ENCODE assay signal across 8 cellular contexts in genomic region chr2:102020596-102021170, GRCh38. TPM values are rescaled to one million over a fixed set of nuclear protein-coding genes. Genes with fewer than 3 reads are reported as not detected.
DNase-seq lines count a peak whose midpoint lies in the region; ATAC-seq and TF ChIP-seq lines count a peak whose summit lies in the region.

No MANE protein-coding gene starts in this region.

- peaks cover 18% of the 10 kb centered on the region for H3K4me1 Mint-ChIP-seq in MCF 10A (ENCODE audit: insufficient read depth, unreplicated experiment)

- no peaks in the 10 kb centered on the region for H3K9me3 Mint-ChIP-seq in MCF 10A (ENCODE audit: unreplicated experiment)

- TF ChIP-seq CTCF in GM10266 (IDR thresholded peaks at IDR 0.05; ENCODE audit: control insufficient read depth, insufficient read depth, low read depth, missing control alignments) (peak; percentile 93), WI38 (IDR thresholded peaks at IDR 0.05; ENCODE audit: low read depth, low read length) (peak; percentile 92), MCF 10A (IDR thresholded peaks at IDR 0.05; ENCODE audit: unreplicated experiment) (peak; percentile 98)

- no peaks in the 10 kb centered on the region for H3K36me3 Mint-ChIP-seq in MCF 10A (ENCODE audit: insufficient read depth, unreplicated experiment)

- ATAC-seq in HG02588 (IDR thresholded peaks at IDR 0.05; ENCODE audit: unreplicated experiment), result peak; percentile 50
- ATAC-seq in HG03521 (IDR thresholded peaks at IDR 0.05; ENCODE audit: unreplicated experiment), result no peak

- no peak overlapping the region for H3K4me3 ChIP-seq in WI38 (ENCODE audit: low read depth, low read length)

- POLR2A ChIA-PET in MCF 10A (lab: Yijun Ruan, JAX), result interaction anchor here (0.6 to 1.8 kb wide), 8 partner anchors 9 to 422 kb away, joined by 3 to 25 read pairs (median 4); no protein-coding TSS in a partner anchor

- no TSS peak for BruUV-seq in MCF 10A (replicated peaks; lab: Mats Ljungman, UMichigan)

- CTCF ChIA-PET in MCF 10A (lab: Yijun Ruan, JAX), result interaction anchor here (0.6 to 4.2 kb wide), 81 partner anchors 8 to 447 kb away, joined by 3 to 115 read pairs (median 4); partner anchors contain the start of genes IL18R1 and IL1R1

- intact Hi-C loops in MCF 10A (cut with micrococcal nuclease), result loop anchor here (1.0 to 2.0 kb wide), 4 partner anchors 146 to 422 kb away; partner anchors contain the start of gene IL18R1

- no peak overlapping the region for H3K27ac Mint-ChIP-seq in MCF 10A (ENCODE audit: low read depth, unreplicated experiment)

- H3K27me3 Mint-ChIP-seq in MCF 10A (ENCODE audit: insufficient read depth, unreplicated experiment), result no peaks in the 10 kb centered on the region

- DNase-seq in GM10266 (ENCODE audit: extremely low spot score) (peak; percentile 78), NCI-H1694 treated with DMSO at 0.1 percent for 48 hours (lab: John Stamatoyannopoulos, UW) (peak; percentile 16), MCF 10A (ENCODE audit: unreplicated experiment) (peak; percentile 84), inferior parietal cortex (ENCODE audit: extremely low spot score) (peak; percentile 86)
- DNase-seq in stimulated activated CD4-positive, alpha-beta T cell treated with anti-CD3 and anti-CD28 coated beads, Interleukin-12 subunit alpha, Interleukin-12 subunit beta, amount 100 ng/mL, for 48 hours (ENCODE audit: low read depth in 2 of 3, low spot score in 1 of 3), result peak; percentile 79 to 96 (median 82)

- H3K4me3 Mint-ChIP-seq in MCF 10A (ENCODE audit: unreplicated experiment), result no peak overlapping the region

RNA-seq across cellular contexts. Expression of gene IL1R2, which starts 28.9 kb away (rescaled TPM):
- not detected in 2 replicates for total RNA-seq in MCF 10A (2022)

Comparison
In these comparisons a context has a peak if more than half of its experiments do, and no peak if none do; other contexts are left out.
1. DNase-seq: peak in every context shown above with its lines; median percentile 86 in inferior parietal cortex; 84 in MCF 10A; 82 in stimulated activated CD4-positive, alpha-beta T cell treated with anti-CD3 and anti-CD28 coated beads, Interleukin-12 subunit alpha, Interleukin-12 subunit beta, amount 100 ng/mL, for 48 hours; 78 in GM10266; 16 in NCI-H1694 treated with DMSO at 0.1 percent for 48 hours.